ENCODE assay signal across 13 cellular contexts in the genomic region with DNA sequence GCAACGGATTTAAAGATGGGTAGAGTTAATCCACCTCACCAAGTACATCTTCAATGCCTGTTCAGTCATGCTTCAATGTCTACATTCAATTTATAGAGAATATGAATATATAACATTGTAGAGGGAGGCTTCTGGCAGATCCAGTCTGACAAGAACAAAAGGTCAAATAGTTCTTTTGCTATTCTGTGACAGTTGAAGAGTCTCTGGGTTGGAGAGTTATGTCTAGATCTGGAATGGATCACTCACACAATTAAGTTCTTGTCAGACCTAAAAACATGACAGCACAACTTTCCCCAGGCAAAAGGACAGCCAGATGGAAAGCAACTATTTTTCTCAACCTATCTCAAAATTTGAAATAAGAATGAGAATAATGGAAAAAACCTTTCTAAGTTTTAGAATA.
"Had no signal": no experiment of that assay in that cellular context is flagged by ENCODE, and none has a peak within 500 bp of the region (broad histone marks: within the 10 kb centered on the region; RNA-seq: fewer than 3 reads in every experiment).

No MANE protein-coding gene starts in this region.

- H3K27ac Mint-ChIP-seq: activated naive CD8-positive, alpha-beta T cell treated with anti-CD3 and anti-CD28 coated beads, Interleukin-2, amount 10 ng/mL, durations not matched to agents 7 days and 5 days; activated T-helper 1 cell treated with anti-CD3 and anti-CD28 coated beads, Interleukin-12 subunit alpha, Interleukin-12 subunit beta, Interleukin-2, Interleukin-4 antibody, amounts not matched to agents 30 ng/mL and 10 ng/mL and 1 ng/mL, durations not matched to agents 14 hours and 24 hours and 36 hours had no signal

- H3K4me3 Mint-ChIP-seq: activated naive CD8-positive, alpha-beta T cell treated with anti-CD3 and anti-CD28 coated beads, Interleukin-2, amount 10 ng/mL, durations not matched to agents 7 days and 5 days; activated T-helper 1 cell treated with anti-CD3 and anti-CD28 coated beads, Interleukin-12 subunit alpha, Interleukin-12 subunit beta, Interleukin-2, Interleukin-4 antibody, amounts not matched to agents 30 ng/mL and 10 ng/mL and 1 ng/mL, durations not matched to agents 14 hours and 24 hours and 36 hours; naive B cell; stimulated activated naive B cell treated with anti-CD40 and anti-IgM and Interleukin-4, amounts not matched to agents 10 μg/mL and 1 μg/mL and 100 μg/mL, for 72 hours had no signal

- H3K4me1 ChIP-seq: SJCRH30, tibial nerve had no signal

- DNase-seq: activated naive CD8-positive, alpha-beta T cell treated with anti-CD3 and anti-CD28 coated beads, Interleukin-2, amount 10 ng/mL, durations not matched to agents 7 days and 5 days; aorta; dorsolateral prefrontal cortex; naive B cell; pancreas; stimulated activated CD4-positive, alpha-beta T cell treated with anti-CD3 and anti-CD28 coated beads, Interleukin-2, amount 100 ng/mL, for 48 hours; stimulated activated naive B cell treated with anti-CD40 and anti-IgM and Interleukin-4, amounts not matched to agents 10 μg/mL and 1 μg/mL and 100 μg/mL, for 72 hours; T-helper 9 cell had no signal

- H3K36me3 ChIP-seq: pancreas had no signal

- H3K27ac ChIP-seq: esophagus muscularis mucosa, pancreas, SJCRH30, tibial nerve had no signal

- H3K27me3 Mint-ChIP-seq: activated naive CD8-positive, alpha-beta T cell treated with anti-CD3 and anti-CD28 coated beads, Interleukin-2, amount 10 ng/mL, durations not matched to agents 7 days and 5 days; naive B cell; stimulated activated naive B cell treated with anti-CD40 and anti-IgM and Interleukin-4, amounts not matched to agents 10 μg/mL and 1 μg/mL and 100 μg/mL, for 72 hours had no signal

- H3K27me3 ChIP-seq: dorsolateral prefrontal cortex, esophagus muscularis mucosa, pancreas, SJCRH30, tibial nerve had no signal

- ATAC-seq: activated CD4-positive, CD25-positive, alpha-beta regulatory T cell treated with anti-CD3 and anti-CD28 coated beads, Interleukin-2, amount 50 U/mL, for 24 hours; stimulated activated naive B cell treated with anti-CD40 and anti-IgM and Interleukin-4, amounts not matched to agents 10 μg/mL and 1 μg/mL and 100 μg/mL, for 72 hours had no signal

- H3K9me3 ChIP-seq: esophagus muscularis mucosa, pancreas, SJCRH30, tibial nerve had no signal

- H3K4me3 ChIP-seq: dorsolateral prefrontal cortex, esophagus muscularis mucosa, pancreas, SJCRH30, tibial nerve had no signal

- H3K9me3 Mint-ChIP-seq: activated naive CD8-positive, alpha-beta T cell treated with anti-CD3 and anti-CD28 coated beads, Interleukin-2, amount 10 ng/mL, durations not matched to agents 7 days and 5 days; activated T-helper 1 cell treated with anti-CD3 and anti-CD28 coated beads, Interleukin-12 subunit alpha, Interleukin-12 subunit beta, Interleukin-2, Interleukin-4 antibody, amounts not matched to agents 30 ng/mL and 10 ng/mL and 1 ng/mL, durations not matched to agents 14 hours and 24 hours and 36 hours; naive B cell; stimulated activated naive B cell treated with anti-CD40 and anti-IgM and Interleukin-4, amounts not matched to agents 10 μg/mL and 1 μg/mL and 100 μg/mL, for 72 hours had no signal
